ENCODE assay signal across 8 cellular contexts in the genomic region with DNA sequence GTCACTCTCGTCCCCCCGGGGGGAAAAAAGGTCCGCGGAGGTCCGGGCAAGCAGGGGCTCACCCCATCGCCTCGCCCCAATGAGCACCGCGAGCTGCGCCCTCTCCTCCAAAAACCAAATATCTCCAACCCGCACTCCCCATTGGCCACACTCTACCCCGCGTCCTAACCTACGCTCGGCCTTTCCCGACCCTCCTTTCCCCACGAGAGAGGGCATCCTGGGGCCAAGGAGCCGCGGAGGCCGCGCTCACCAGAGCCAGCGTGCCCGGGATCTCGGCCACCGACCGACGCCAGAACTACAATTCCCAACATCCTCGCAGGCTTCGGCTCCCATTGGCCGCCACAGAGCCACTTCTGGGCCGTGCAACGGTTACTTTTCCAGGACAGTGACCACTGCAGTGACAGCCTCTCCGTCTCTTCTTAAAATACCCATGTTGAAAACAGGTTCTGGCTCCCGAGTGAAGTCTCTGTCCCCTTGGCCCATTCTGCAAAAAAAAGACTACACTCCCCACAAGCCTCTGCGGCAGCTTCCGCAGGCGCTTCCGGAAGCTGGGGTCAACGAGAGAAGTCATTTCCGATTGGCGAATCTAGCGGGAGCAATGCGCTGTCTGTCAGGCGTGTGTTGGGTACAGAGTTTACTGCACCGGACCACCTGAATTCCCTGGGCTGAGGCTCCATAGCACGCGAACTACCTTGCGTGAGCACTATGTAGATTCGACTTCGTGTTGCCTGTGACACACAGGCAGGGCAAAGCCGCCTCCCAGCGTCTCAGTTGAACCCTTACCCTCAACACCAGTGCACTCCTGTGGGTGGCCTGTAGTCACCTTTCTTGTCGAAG. TPM values are rescaled to one million over a fixed set of nuclear protein-coding genes. Genes with fewer than 3 reads are reported as not detected.
A peak's percentile ranks its signal among the peaks of the same experiment; 100 is the strongest.
DNase-seq lines count a peak whose midpoint lies in the region; ATAC-seq and TF ChIP-seq lines count a peak whose summit lies in the region.

ZNF343 (minus strand) TSS at position 285 of the 837 bp plus-strand sequence. CDS start 15,020 bp downstream, outside the sequence.

- H3K9ac ChIP-seq in HUES64 (ENCODE audit: low read depth, low read length) (peak within 1 kb of the TSS; percentile 71), PC-3 (ENCODE audit: low read length) (peak within 1 kb of the TSS; percentile 80)

- H3K36me3 ChIP-seq in HUES64 (ENCODE audit: insufficient read depth, low read length) (no peaks in the 10 kb centered on the region), PC-3 (ENCODE audit: low read depth, low read length) (no peaks in the 10 kb centered on the region), muscle layer of duodenum (ENCODE audit: control insufficient read depth in 1 of 2, insufficient read depth in 2 of 2, low read length in 2 of 2) (no peaks in the 10 kb centered on the region)

- no peak for TF ChIP-seq CTCF in PC-3 (conservative IDR thresholded peaks at IDR 0.05; ENCODE audit: low read depth, low read length)

- CTCF ChIA-PET in PC-3 (lab: Charles Lee): interaction anchor here (1.0 to 1.1 kb wide), 2 partner anchors 13 to 16 kb away, joined by 3 read pairs; no protein-coding TSS in a partner anchor

- peak within 1 kb of the TSS; percentile 99 for H2AFZ ChIP-seq in PC-3 (ENCODE audit: low read length)

- peaks cover 63% of the 10 kb centered on the region for H3K27me3 ChIP-seq in HUES64 (ENCODE audit: insufficient read depth, low read length)
- H3K27me3 ChIP-seq in PC-3 (ENCODE audit: low read length): peaks cover 4% of the 10 kb centered on the region; the same call in 1 of the 2 replicates
- no peaks in the 10 kb centered on the region for H3K27me3 ChIP-seq in muscle layer of duodenum (ENCODE audit: low read depth, low read length)

- H3K4me3 ChIP-seq in HUES64 (ENCODE audit: low read length) (peak within 1 kb of the TSS; percentile 70), PC-3 (ENCODE audit: low read length) (peak within 1 kb of the TSS; percentile 85), muscle layer of duodenum (ENCODE audit: low read depth in 1 of 2, low read length in 2 of 2) (peak within 1 kb of the TSS; percentile 95 to 96)

- H3K4me1 ChIP-seq in HUES64 (ENCODE audit: insufficient read depth, low read length): no peaks in the 10 kb centered on the region; the same call in 1 of the 2 replicates
- H3K4me1 ChIP-seq in PC-3 (ENCODE audit: insufficient read depth, low read length): peaks cover 16% of the 10 kb centered on the region
- peaks cover 0 to 13% of the 10 kb centered on the region in 2 donors for H3K4me1 ChIP-seq in muscle layer of duodenum (ENCODE audit: control insufficient read depth in 1 of 2, insufficient read depth in 2 of 2, low read length in 2 of 2)

- peak; percentile 86 for DNase-seq in DMS114 treated with DMSO at 0.1 percent for 48 hours (lab: John Stamatoyannopoulos, UW; ENCODE audit: unreplicated experiment)
- peak; percentile 88 for DNase-seq in PC-3
- DNase-seq in activated T-cell treated with anti-CD3 and anti-CD28 coated beads, Interleukin-2, amount 50 U/mL, for 1 hour: peak; percentile 81
- peak; percentile 52 to 61 for DNase-seq in stimulated activated CD8-positive, alpha-beta memory T cell treated with anti-CD3 and anti-CD28 coated beads, Interleukin-7, amount 100 ng/mL, for 48 hours (ENCODE audit: extremely low read depth in 1 of 2, low read depth in 1 of 2)

- peak within 1 kb of the TSS; percentile 95 for H3K4me2 ChIP-seq in PC-3 (ENCODE audit: low read length)

- intact Hi-C loops in PC-3 (cut with micrococcal nuclease): loop anchor here (1.0 kb wide), 1 partner anchor 39 kb away; the partner anchor contains the start of gene SNRPB

- POLR2A ChIA-PET in PC-3 (lab: Charles Lee; ENCODE audit: unreplicated experiment): interaction anchor here (0.6 kb wide), 1 partner anchor 177 kb away, joined by 5 read pairs; no protein-coding TSS in a partner anchor

- H3K79me2 ChIP-seq in PC-3 (ENCODE audit: low read length): peaks cover 18% of the 10 kb centered on the region

- under 1% methylated on average over 53 of the region's 53 CpGs for WGBS in HUES64

- peak; percentile 92 for ATAC-seq in GM21515 (IDR thresholded peaks at IDR 0.05; ENCODE audit: unreplicated experiment)
- ATAC-seq in PC-3: peak; percentile 94
- ATAC-seq in esophagus mucosa: peak; percentile 90

- H3K27ac ChIP-seq in HUES64 (ENCODE audit: low read depth, low read length): peak within 1 kb of the TSS; percentile 34
- H3K27ac ChIP-seq in PC-3 (ENCODE audit: low read length): no peak within 1 kb of the TSS
- H3K27ac ChIP-seq in muscle layer of duodenum (ENCODE audit: low read length): peak within 1 kb of the TSS; percentile 94

- no peaks in the 10 kb centered on the region for H3K9me2 ChIP-seq in PC-3 (replicated peaks; ENCODE audit: low read length)

- no peaks in the 10 kb centered on the region for H4K20me1 ChIP-seq in PC-3 (ENCODE audit: low read length)

- no peaks in the 10 kb centered on the region for H3F3A ChIP-seq in PC-3 (ENCODE audit: low read length, unreplicated experiment)

- BruUV-seq in PC-3 (replicated peaks; lab: Mats Ljungman, UMichigan): TSS peak; percentile 49

- no peaks in the 10 kb centered on the region for H3K9me3 ChIP-seq in HUES64 (ENCODE audit: insufficient read depth, low read depth, low read length)
- no peaks in the 10 kb centered on the region for H3K9me3 ChIP-seq in PC-3 (ENCODE audit: low read length)
- no peaks in the 10 kb centered on the region for H3K9me3 ChIP-seq in muscle layer of duodenum (ENCODE audit: control insufficient read depth in 1 of 2, low read length in 2 of 2)

RNA-seq across cellular contexts. Expression of gene ZNF343, which starts in this region (rescaled TPM):
- 2.1 TPM for polyA plus RNA-seq in HUES64 (2013, experiment 1 of 2)
- polyA plus RNA-seq in HUES64 (2013, experiment 2 of 2): 3.0 TPM
- total RNA-seq in PC-3 (2014; rRNA removed): 7.7 and 8.2 TPM in 2 replicates
- 7.6 TPM for total RNA-seq in esophagus mucosa
